ENCODE assay signal across 38 cellular contexts in the genomic region with DNA sequence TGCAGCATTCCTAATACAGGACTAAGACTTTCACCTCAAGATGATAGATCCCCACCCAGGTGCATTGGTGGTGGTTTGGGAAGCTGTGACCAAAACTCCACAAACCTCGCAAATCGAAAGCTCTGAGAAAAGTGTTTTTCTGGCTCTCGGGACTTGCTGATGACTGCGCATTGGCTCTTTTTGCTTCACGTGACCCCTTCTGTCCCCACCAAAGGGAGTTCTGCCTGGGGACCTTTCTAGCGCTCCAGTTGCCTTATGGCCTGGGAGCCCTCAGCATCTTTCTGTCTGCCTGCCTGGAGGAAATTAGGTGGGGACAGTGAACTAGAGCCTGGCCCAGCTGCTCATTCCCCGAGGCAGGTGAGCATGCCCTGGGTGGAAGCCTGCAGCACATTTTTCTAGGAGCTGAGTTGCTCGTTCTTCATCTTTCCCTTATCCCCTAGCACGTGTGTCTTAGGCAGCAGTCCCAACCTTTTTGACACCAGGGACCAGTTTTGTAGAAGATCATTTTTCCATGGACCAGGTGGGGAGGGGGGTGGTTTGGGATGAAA.
"Had no signal": no experiment of that assay in that cellular context is flagged by ENCODE, and none has a peak within 500 bp of the region (broad histone marks: within the 10 kb centered on the region; RNA-seq: fewer than 3 reads in every experiment).

No MANE protein-coding gene starts in this region.

- H3K4me3 ChIP-seq: ascending aorta, cardiac muscle cell had no signal

- H3K27ac Mint-ChIP-seq: activated B cell treated with CpG ODN at 0.5 μM for 24 hours; activated CD4-positive, alpha-beta memory T cell treated with anti-CD3 and anti-CD28 coated beads, Interleukin-2, amount 10 ng/mL, durations not matched to agents 7 days and 5 days; activated CD4-positive, alpha-beta T cell treated with anti-CD3 and anti-CD28 coated beads for 36 hours; activated CD4-positive, alpha-beta T cell treated with anti-CD3 and anti-CD28 coated beads, Interleukin-2, amount 10 ng/mL, durations not matched to agents 7 days and 5 days; activated CD8-positive, alpha-beta memory T cell treated with anti-CD3 and anti-CD28 coated beads, Interleukin-2, amount 10 ng/mL, durations not matched to agents 7 days and 5 days; activated CD8-positive, alpha-beta T cell treated with anti-CD3 and anti-CD28 coated beads, Interleukin-2, amount 10 ng/mL, durations not matched to agents 7 days and 5 days; activated naive CD4-positive, alpha-beta T cell treated with anti-CD3 and anti-CD28 coated beads, Interleukin-2, amount 10 ng/mL, durations not matched to agents 7 days and 5 days; activated naive CD4-positive, alpha-beta T cell treated with anti-CD3 and anti-CD28 coated beads, Interleukin-2, amount 50 U/mL, for 24 hours; activated naive CD8-positive, alpha-beta T cell; activated naive CD8-positive, alpha-beta T cell treated with anti-CD3 and anti-CD28 coated beads, Interleukin-2, amount 10 ng/mL, durations not matched to agents 7 days and 5 days; activated naive CD8-positive, alpha-beta T cell treated with anti-CD3 and anti-CD28 coated beads, Interleukin-2, amount 50 U/mL, for 24 hours; activated T-cell treated with anti-CD3 and anti-CD28 coated beads, Interleukin-2, amount 50 U/mL, for 24 hours; activated T-helper 2 cell treated with anti-CD3 and anti-CD28 coated beads, Interferon-gamma antibody, Interleukin-2, Interleukin-4, amounts not matched to agents 10 μg/mL and 5 μg/mL and 100 μg/mL, durations not matched to agents 14 hours and 24 hours and 36 hours; brain; T-helper 1 cell treated with Interleukin-12 subunit alpha and Interleukin-12 subunit beta and Interleukin-4 antibody, amounts not matched to agents 30 μg/mL and 1 μg/mL, for 36 hours; T-helper 2 cell treated with Interferon-gamma antibody and Interleukin-4, amounts not matched to agents 5 μg/mL and 100 μg/mL, for 36 hours had no signal

- H3K27me3 Mint-ChIP-seq: activated naive CD4-positive, alpha-beta T cell treated with anti-CD3 and anti-CD28 coated beads, Interleukin-2, amount 50 U/mL, for 24 hours; activated naive CD8-positive, alpha-beta T cell treated with anti-CD3 and anti-CD28 coated beads, Interleukin-2, amount 10 ng/mL, durations not matched to agents 7 days and 5 days; brain had no signal

- H3K4me1 Mint-ChIP-seq: activated B cell treated with CpG ODN at 0.5 μM for 24 hours; activated CD4-positive, alpha-beta memory T cell treated with anti-CD3 and anti-CD28 coated beads, Interleukin-2, amount 10 ng/mL, durations not matched to agents 7 days and 5 days; activated CD4-positive, alpha-beta T cell treated with anti-CD3 and anti-CD28 coated beads for 36 hours; activated CD4-positive, alpha-beta T cell treated with anti-CD3 and anti-CD28 coated beads, Interleukin-2, amount 10 ng/mL, durations not matched to agents 7 days and 5 days; activated CD8-positive, alpha-beta memory T cell treated with anti-CD3 and anti-CD28 coated beads, Interleukin-2, amount 10 ng/mL, durations not matched to agents 7 days and 5 days; activated naive CD4-positive, alpha-beta T cell treated with anti-CD3 and anti-CD28 coated beads, Interleukin-2, amount 10 ng/mL, durations not matched to agents 7 days and 5 days; activated naive CD4-positive, alpha-beta T cell treated with anti-CD3 and anti-CD28 coated beads, Interleukin-2, amount 50 U/mL, for 24 hours; activated naive CD8-positive, alpha-beta T cell treated with anti-CD3 and anti-CD28 coated beads, Interleukin-2, amount 10 ng/mL, durations not matched to agents 7 days and 5 days; activated naive CD8-positive, alpha-beta T cell treated with anti-CD3 and anti-CD28 coated beads, Interleukin-2, amount 50 U/mL, for 24 hours; central memory CD8-positive, alpha-beta T cell had no signal

- H3K9me3 Mint-ChIP-seq: activated B cell treated with CpG ODN at 0.5 μM for 24 hours; activated CD4-positive, alpha-beta memory T cell treated with anti-CD3 and anti-CD28 coated beads, Interleukin-2, amount 10 ng/mL, durations not matched to agents 7 days and 5 days; activated CD4-positive, alpha-beta T cell treated with anti-CD3 and anti-CD28 coated beads, Interleukin-2, amount 10 ng/mL, durations not matched to agents 7 days and 5 days; activated naive CD4-positive, alpha-beta T cell treated with anti-CD3 and anti-CD28 coated beads, Interleukin-2, amount 10 ng/mL, durations not matched to agents 7 days and 5 days; activated naive CD4-positive, alpha-beta T cell treated with anti-CD3 and anti-CD28 coated beads, Interleukin-2, amount 50 U/mL, for 24 hours; activated naive CD8-positive, alpha-beta T cell treated with anti-CD3 and anti-CD28 coated beads, Interleukin-2, amount 10 ng/mL, durations not matched to agents 7 days and 5 days; activated naive CD8-positive, alpha-beta T cell treated with anti-CD3 and anti-CD28 coated beads, Interleukin-2, amount 50 U/mL, for 24 hours; activated T-cell treated with anti-CD3 and anti-CD28 coated beads, Interleukin-2, amount 50 U/mL, for 24 hours; activated T-helper 2 cell treated with anti-CD3 and anti-CD28 coated beads, Interferon-gamma antibody, Interleukin-2, Interleukin-4, amounts not matched to agents 10 μg/mL and 5 μg/mL and 100 μg/mL, durations not matched to agents 14 hours and 24 hours and 36 hours; brain; T-helper 1 cell treated with Interleukin-12 subunit alpha and Interleukin-12 subunit beta and Interleukin-4 antibody, amounts not matched to agents 30 μg/mL and 1 μg/mL, for 36 hours; T-helper 2 cell treated with Interferon-gamma antibody and Interleukin-4, amounts not matched to agents 5 μg/mL and 100 μg/mL, for 36 hours had no signal

- H3K4me3 Mint-ChIP-seq: activated B cell treated with CpG ODN at 0.5 μM for 24 hours; activated CD4-positive, alpha-beta memory T cell treated with anti-CD3 and anti-CD28 coated beads, Interleukin-2, amount 10 ng/mL, durations not matched to agents 7 days and 5 days; activated CD4-positive, alpha-beta T cell treated with anti-CD3 and anti-CD28 coated beads for 36 hours; activated CD4-positive, alpha-beta T cell treated with anti-CD3 and anti-CD28 coated beads, Interleukin-2, amount 10 ng/mL, durations not matched to agents 7 days and 5 days; activated CD8-positive, alpha-beta memory T cell treated with anti-CD3 and anti-CD28 coated beads, Interleukin-2, amount 10 ng/mL, durations not matched to agents 7 days and 5 days; activated CD8-positive, alpha-beta T cell treated with anti-CD3 and anti-CD28 coated beads, Interleukin-2, amount 10 ng/mL, durations not matched to agents 7 days and 5 days; activated naive CD4-positive, alpha-beta T cell treated with anti-CD3 and anti-CD28 coated beads, Interleukin-2, amount 10 ng/mL, durations not matched to agents 7 days and 5 days; activated naive CD4-positive, alpha-beta T cell treated with anti-CD3 and anti-CD28 coated beads, Interleukin-2, amount 50 U/mL, for 24 hours; activated naive CD8-positive, alpha-beta T cell; activated naive CD8-positive, alpha-beta T cell treated with anti-CD3 and anti-CD28 coated beads, Interleukin-2, amount 10 ng/mL, durations not matched to agents 7 days and 5 days; activated naive CD8-positive, alpha-beta T cell treated with anti-CD3 and anti-CD28 coated beads, Interleukin-2, amount 50 U/mL, for 24 hours; activated T-cell treated with anti-CD3 and anti-CD28 coated beads, Interleukin-2, amount 50 U/mL, for 24 hours; brain; central memory CD8-positive, alpha-beta T cell; T-helper 1 cell treated with Interleukin-12 subunit alpha and Interleukin-12 subunit beta and Interleukin-4 antibody, amounts not matched to agents 30 μg/mL and 1 μg/mL, for 36 hours; T-helper 2 cell treated with Interferon-gamma antibody and Interleukin-4, amounts not matched to agents 5 μg/mL and 100 μg/mL, for 36 hours had no signal

- H3K9me3 ChIP-seq: ascending aorta had no signal

- DNase-seq: activated B cell treated with CpG ODN at 0.5 μM for 24 hours; activated CD4-positive, alpha-beta memory T cell treated with anti-CD3 and anti-CD28 coated beads, Interleukin-2, amount 10 ng/mL, durations not matched to agents 7 days and 5 days; activated CD4-positive, alpha-beta T cell treated with anti-CD3 and anti-CD28 coated beads for 1 hour; activated CD4-positive, alpha-beta T cell treated with anti-CD3 and anti-CD28 coated beads for 36 hours; activated CD4-positive, alpha-beta T cell treated with anti-CD3 and anti-CD28 coated beads for 48 hours; activated CD4-positive, alpha-beta T cell treated with anti-CD3 and anti-CD28 coated beads, Interleukin-2, amount 10 ng/mL, durations not matched to agents 7 days and 5 days; activated CD4-positive, alpha-beta T cell treated with anti-CD3 and anti-CD28 coated beads, Interleukin-2, amount 50 U/mL, for 48 hours; activated CD8-positive, alpha-beta memory T cell treated with anti-CD3 and anti-CD28 coated beads for 24 hours; activated CD8-positive, alpha-beta memory T cell treated with anti-CD3 and anti-CD28 coated beads, Interleukin-2, amount 10 ng/mL, durations not matched to agents 7 days and 5 days; activated CD8-positive, alpha-beta memory T cell treated with anti-CD3 and anti-CD28 coated beads, Interleukin-2, amount 50 U/mL, for 48 hours; activated CD8-positive, alpha-beta T cell treated with anti-CD3 and anti-CD28 coated beads, Interleukin-2, amount 10 ng/mL, durations not matched to agents 7 days and 5 days; activated effector memory CD4-positive, alpha-beta T cell treated with Interleukin-2 at 50 U/mL for 16 hours; activated gamma-delta T cell; activated naive CD4-positive, alpha-beta T cell treated with anti-CD3 and anti-CD28 coated beads, Interleukin-2, amount 10 ng/mL, durations not matched to agents 7 days and 5 days; activated naive CD4-positive, alpha-beta T cell treated with Interleukin-2 at 50 U/mL for 16 hours; activated naive CD8-positive, alpha-beta T cell treated with anti-CD3 and anti-CD28 coated beads, Interleukin-2, amount 10 ng/mL, durations not matched to agents 7 days and 5 days; activated naive CD8-positive, alpha-beta T cell treated with anti-CD3 and anti-CD28 coated beads, Interleukin-2, amount 50 U/mL, for 24 hours; activated T-cell treated with anti-CD3 and anti-CD28 coated beads, Interleukin-2, amount 50 U/mL, for 24 hours; activated T-cell treated with anti-CD3 and anti-CD28 coated beads, Interleukin-2, amount 50 U/mL, for 48 hours; amygdala; anterior cingulate cortex; caudate nucleus; cerebellar nuclear complex; T-helper 1 cell; T-helper 2 cell; T-helper 9 cell had no signal

- H3K27ac ChIP-seq: ascending aorta, cardiac muscle cell, VCaP had no signal

- H3K27me3 ChIP-seq: ascending aorta, cardiac muscle cell had no signal

- H3K36me3 ChIP-seq: ascending aorta, cardiac muscle cell had no signal

- H3K4me1 ChIP-seq: ascending aorta had no signal

- H3K36me3 Mint-ChIP-seq: activated CD8-positive, alpha-beta memory T cell treated with anti-CD3 and anti-CD28 coated beads, Interleukin-2, amount 10 ng/mL, durations not matched to agents 7 days and 5 days; activated naive CD4-positive, alpha-beta T cell treated with anti-CD3 and anti-CD28 coated beads, Interleukin-2, amount 10 ng/mL, durations not matched to agents 7 days and 5 days; activated naive CD4-positive, alpha-beta T cell treated with anti-CD3 and anti-CD28 coated beads, Interleukin-2, amount 50 U/mL, for 24 hours; activated naive CD8-positive, alpha-beta T cell; activated naive CD8-positive, alpha-beta T cell treated with anti-CD3 and anti-CD28 coated beads, Interleukin-2, amount 10 ng/mL, durations not matched to agents 7 days and 5 days; brain had no signal

- FAIRE-seq: bronchial epithelial cell, TTC549 had no signal

- ATAC-seq: activated CD4-positive, alpha-beta T cell treated with anti-CD3 and anti-CD28 coated beads for 36 hours; activated CD8-positive, alpha-beta memory T cell treated with anti-CD3 and anti-CD28 coated beads, Interleukin-2, amount 10 ng/mL, durations not matched to agents 7 days and 5 days; activated CD8-positive, alpha-beta T cell treated with anti-CD3 and anti-CD28 coated beads, Interleukin-2, amount 10 ng/mL, durations not matched to agents 7 days and 5 days; activated naive CD8-positive, alpha-beta T cell treated with anti-CD3 and anti-CD28 coated beads, Interleukin-2, amount 50 U/mL, for 24 hours had no signal
